1 cellular context compared by ENCODE assay signal in the genomic region with DNA sequence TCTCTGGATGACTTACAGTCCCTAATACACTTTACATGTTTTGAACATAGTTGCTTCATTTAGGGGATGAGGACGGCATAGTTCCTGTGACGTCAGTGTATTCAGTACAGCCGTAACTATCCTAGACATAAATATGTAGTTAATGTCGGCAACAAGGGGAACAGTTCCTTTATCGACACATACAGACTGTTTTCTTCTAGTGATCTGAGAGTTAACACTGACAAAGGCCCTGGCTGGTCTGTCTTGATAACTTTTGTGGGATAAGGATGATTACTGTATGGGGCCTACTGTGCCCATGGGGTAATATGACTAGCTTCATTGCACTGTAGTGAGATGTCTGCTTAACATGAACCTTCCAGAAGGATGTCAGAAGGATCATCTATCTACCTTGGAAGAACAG.
TF ChIP-seq lines count a peak whose summit lies in the region.

No MANE protein-coding gene starts in this region.

TF ChIP-seq in HepG2, 621 proteins besides CTCF, POLR2A, EP300 and RAD21 (continued from another document):
- TF ChIP-seq, protein P1, sequence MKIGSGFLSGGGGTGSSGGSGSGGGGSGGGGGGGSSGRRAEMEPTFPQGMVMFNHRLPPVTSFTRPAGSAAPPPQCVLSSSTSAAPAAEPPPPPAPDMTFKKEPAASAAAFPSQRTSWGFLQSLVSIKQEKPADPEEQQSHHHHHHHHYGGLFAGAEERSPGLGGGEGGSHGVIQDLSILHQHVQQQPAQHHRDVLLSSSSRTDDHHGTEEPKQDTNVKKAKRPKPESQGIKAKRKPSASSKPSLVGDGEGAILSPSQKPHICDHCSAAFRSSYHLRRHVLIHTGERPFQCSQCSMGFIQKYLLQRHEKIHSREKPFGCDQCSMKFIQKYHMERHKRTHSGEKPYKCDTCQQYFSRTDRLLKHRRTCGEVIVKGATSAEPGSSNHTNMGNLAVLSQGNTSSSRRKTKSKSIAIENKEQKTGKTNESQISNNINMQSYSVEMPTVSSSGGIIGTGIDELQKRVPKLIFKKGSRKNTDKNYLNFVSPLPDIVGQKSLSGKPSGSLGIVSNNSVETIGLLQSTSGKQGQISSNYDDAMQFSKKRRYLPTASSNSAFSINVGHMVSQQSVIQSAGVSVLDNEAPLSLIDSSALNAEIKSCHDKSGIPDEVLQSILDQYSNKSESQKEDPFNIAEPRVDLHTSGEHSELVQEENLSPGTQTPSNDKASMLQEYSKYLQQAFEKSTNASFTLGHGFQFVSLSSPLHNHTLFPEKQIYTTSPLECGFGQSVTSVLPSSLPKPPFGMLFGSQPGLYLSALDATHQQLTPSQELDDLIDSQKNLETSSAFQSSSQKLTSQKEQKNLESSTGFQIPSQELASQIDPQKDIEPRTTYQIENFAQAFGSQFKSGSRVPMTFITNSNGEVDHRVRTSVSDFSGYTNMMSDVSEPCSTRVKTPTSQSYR (CRISPR knock-in tag; IDR thresholded peaks at IDR 0.05; ENCODE audit: borderline replicate concordance) = no peak
